2 cellular contexts compared by ENCODE assay signal in genomic region chr12:33596814-33597213, GRCh38.
TF ChIP-seq lines count a peak whose summit lies in the region.

No MANE protein-coding gene starts in this region.

TF ChIP-seq in SK-N-SH, 30 proteins besides CTCF, POLR2A, EP300 and RAD21 (continued from another document):
- TF ChIP-seq IRF3 (IDR thresholded peaks at IDR 0.05; ENCODE audit: low read depth, low read length) (no peak), JUND (IDR thresholded peaks at IDR 0.05) (no peak), YY1 (IDR thresholded peaks at IDR 0.05; ENCODE audit: low read depth) (no peak), SMC3 (IDR thresholded peaks at IDR 0.05; ENCODE audit: low read depth, low read length) (no peak)

TF ChIP-seq in SK-N-SH treated with all-trans-retinoic acid at 6 μM for 48 hours, 23 proteins besides CTCF, POLR2A, EP300 and RAD21 (continued from another document):
- TF ChIP-seq TSHZ2 (CRISPR knock-in tag; IDR thresholded peaks at IDR 0.05) (no peak), ZNF70 (CRISPR knock-in tag; IDR thresholded peaks at IDR 0.05) (no peak), TCF4 (CRISPR knock-in tag; IDR thresholded peaks at IDR 0.05; ENCODE audit: borderline replicate concordance) (no peak), OSR1 (CRISPR knock-in tag; IDR thresholded peaks at IDR 0.05) (no peak), ZNF8 (CRISPR knock-in tag; IDR thresholded peaks at IDR 0.05) (no peak), ZNF565 (CRISPR knock-in tag; conservative IDR thresholded peaks at IDR 0.05; ENCODE audit: low read depth) (no peak), ZFP30 (CRISPR knock-in tag; IDR thresholded peaks at IDR 0.05) (no peak), GLIS3 (CRISPR knock-in tag; IDR thresholded peaks at IDR 0.05) (no peak), SNAI2 (CRISPR knock-in tag; IDR thresholded peaks at IDR 0.05) (no peak)
- TF ChIP-seq, protein P1, sequence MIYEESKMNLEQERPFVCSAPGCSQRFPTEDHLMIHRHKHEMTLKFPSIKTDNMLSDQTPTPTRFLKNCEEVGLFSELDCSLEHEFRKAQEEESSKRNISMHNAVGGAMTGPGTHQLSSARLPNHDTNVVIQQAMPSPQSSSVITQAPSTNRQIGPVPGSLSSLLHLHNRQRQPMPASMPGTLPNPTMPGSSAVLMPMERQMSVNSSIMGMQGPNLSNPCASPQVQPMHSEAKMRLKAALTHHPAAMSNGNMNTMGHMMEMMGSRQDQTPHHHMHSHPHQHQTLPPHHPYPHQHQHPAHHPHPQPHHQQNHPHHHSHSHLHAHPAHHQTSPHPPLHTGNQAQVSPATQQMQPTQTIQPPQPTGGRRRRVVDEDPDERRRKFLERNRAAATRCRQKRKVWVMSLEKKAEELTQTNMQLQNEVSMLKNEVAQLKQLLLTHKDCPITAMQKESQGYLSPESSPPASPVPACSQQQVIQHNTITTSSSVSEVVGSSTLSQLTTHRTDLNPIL (CRISPR knock-in tag; IDR thresholded peaks at IDR 0.05; ENCODE audit: low read depth), result no peak
